In the genomic region with DNA sequence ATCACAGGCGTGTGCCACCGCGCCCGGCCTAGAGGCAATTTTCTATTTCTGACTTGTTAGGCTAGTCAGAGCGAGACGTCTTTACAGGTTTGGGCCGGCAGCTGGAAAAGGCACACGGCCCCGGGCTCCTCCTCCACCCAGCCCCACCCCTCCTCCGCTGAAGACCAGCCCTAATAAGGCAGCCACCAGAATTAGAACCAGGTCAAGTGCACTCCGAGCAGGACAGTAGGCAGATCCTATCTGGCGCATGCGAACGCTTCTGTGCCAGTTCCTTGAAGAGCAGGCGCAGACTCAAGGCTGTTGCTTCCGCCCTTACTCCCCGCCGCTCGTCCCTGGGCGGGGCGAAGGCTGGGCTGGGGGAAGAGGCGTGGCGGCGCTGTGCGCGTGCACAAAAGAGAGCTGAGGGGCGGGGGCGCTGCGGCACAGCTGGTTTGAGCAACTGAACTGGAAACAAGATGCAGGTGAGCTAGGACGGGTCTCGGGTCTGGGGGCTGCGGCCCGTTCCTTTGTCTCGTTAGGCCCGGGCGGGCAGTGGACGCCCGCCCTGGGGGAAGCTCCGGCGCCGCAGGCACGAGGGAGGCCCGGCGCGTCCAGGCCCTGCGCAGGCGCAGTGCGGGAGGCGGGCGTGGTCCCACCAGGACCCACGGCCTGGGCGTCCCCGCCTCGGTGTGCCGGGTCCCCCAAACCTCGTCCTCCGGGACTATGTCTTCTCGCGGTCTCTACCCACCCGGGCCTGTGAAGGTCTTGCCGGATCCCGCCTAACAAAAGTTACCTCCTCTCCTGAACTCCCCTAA, we compare ENCODE assay signal across 8 cellular contexts. TPM values are rescaled to one million over a fixed set of nuclear protein-coding genes. Genes with fewer than 3 reads are reported as not detected.
DNase-seq lines count a peak whose midpoint lies in the region; ATAC-seq, FAIRE-seq and TF ChIP-seq lines count a peak whose summit lies in the region.

TSS of gene PDCL3 (plus strand) at position 381 of the 794 bp plus-strand sequence. CDS start at position 456, 75 bp downstream.

- H3K4me1 ChIP-seq in trophoblast cell (ENCODE audit: control insufficient read depth in 1 of 2, insufficient read depth in 2 of 2, low read length in 2 of 2) (peaks cover 3 to 8% of the 10 kb centered on the region in 2 experiments), transverse colon (peaks cover 0 to 16% (median 11%) of the 10 kb centered on the region in 4 donors)

- H2BK120ac ChIP-seq in trophoblast cell (ENCODE audit: insufficient read depth, low read length, poor library complexity), result peak within 1 kb of the TSS; percentile 88

- TF ChIP-seq EP300 in transverse colon (IDR thresholded peaks at IDR 0.05; ENCODE audit: low read depth), result no peak

- WGBS in adipose tissue, 3 donors, result 0 to 1% (median 0%) methylated on average over 57 to 62 of the region's 62 CpGs
- no CpG with 5 or more reads among the region's 62 CpGs for WGBS in trophoblast cell (ENCODE audit: extremely low coverage, insufficient coverage, insufficient read length)
- WGBS in transverse colon (ENCODE audit: low coverage in 1 of 2), 2 donors, result 1 to 7% methylated on average over 5 to 45 of the region's 62 CpGs

- H3K9me3 ChIP-seq in trophoblast cell (ENCODE audit: insufficient read depth, low read depth, low read length), result no peaks in the 10 kb centered on the region
- no peaks in the 10 kb centered on the region for H3K9me3 ChIP-seq in transverse colon

- peak within 1 kb of the TSS; percentile 82 for H2AK5ac ChIP-seq in trophoblast cell (ENCODE audit: low read length)

- H3K4me1 Mint-ChIP-seq in T-cell, result peaks cover 47 to 59% (median 54%) of the 10 kb centered on the region in 3 donors

- TF ChIP-seq CTCF in transverse colon (IDR thresholded peaks at IDR 0.05), result peak in 1 of 5 experiments; percentile 25

- H4K8ac ChIP-seq in trophoblast cell (ENCODE audit: low read depth, low read length), result peak within 1 kb of the TSS; percentile 88

- intact Hi-C loops in cardiac septum (cut with DNase I), result loop anchor here (5.0 kb wide), 2 partner anchors 146 to 241 kb away; partner anchors contain the start of genes CHST10 and LONRF2
- intact Hi-C loops in transverse colon (cut with DNase I; ENCODE audit: low total_unique reads), result loop anchor here (5.0 kb wide), 1 partner anchor 146 kb away; the partner anchor contains the start of gene CHST10

- H4K12ac ChIP-seq in trophoblast cell (ENCODE audit: low read depth, low read length), result peak within 1 kb of the TSS; percentile 98

- H3K79me1 ChIP-seq in trophoblast cell (ENCODE audit: low read length), result peaks cover 6% of the 10 kb centered on the region

- FAIRE-seq in GM12891 (lab: Jason Lieb, UNC), result peak; percentile 96

- peak within 1 kb of the TSS; percentile 91 for H3K4ac ChIP-seq in trophoblast cell (ENCODE audit: low read depth, low read length)

- POLR2A ChIA-PET in T-cell (lab: Charles Lee), result interaction anchor here (0.6 to 2.0 kb wide), 9 partner anchors 18 to 1145 kb away, joined by 3 to 16 read pairs (median 4); partner anchors contain the start of gene RPL31 (in 1 of the 2)

- in situ Hi-C loops in transverse colon (cut with MboI; ENCODE audit: low pct_ligation_motif_present in 1 of 4, low pct_unique_long_range_greater_than_20kb in 1 of 4, low sequenced_read_pairs in 3 of 4), result no loop called here

- peak within 1 kb of the TSS; percentile 93 for H4K91ac ChIP-seq in trophoblast cell (ENCODE audit: low read depth, low read length)

- peak within 1 kb of the TSS; percentile 92 for H3K4me3 Mint-ChIP-seq in T-cell

- H3K14ac ChIP-seq in trophoblast cell (ENCODE audit: low read length), result peak within 1 kb of the TSS; percentile 97

- no peak within 1 kb of the TSS for H3K23ac ChIP-seq in trophoblast cell (ENCODE audit: low read length)

- peak within 1 kb of the TSS; percentile 83 for H2BK5ac ChIP-seq in trophoblast cell (ENCODE audit: low read depth, low read length, poor library complexity)

- no peak within 1 kb of the TSS for H3K27ac ChIP-seq in adipose tissue (ENCODE audit: low read depth, low read length)
- peak within 1 kb of the TSS; percentile 91 for H3K27ac ChIP-seq in trophoblast cell (ENCODE audit: low read depth, low read length)
- peak within 1 kb of the TSS; percentile 94 to 96 (median 95) for H3K27ac ChIP-seq in transverse colon

- H3K9ac ChIP-seq in trophoblast cell (ENCODE audit: low read length), result peak within 1 kb of the TSS; percentile 97

- peaks cover 13% of the 10 kb centered on the region for H3K36me3 Mint-ChIP-seq in T-cell

- TF ChIP-seq POLR2A in GM12891 (IDR thresholded peaks at IDR 0.05; ENCODE audit: low read depth, low read length) (peak; percentile 72), transverse colon (IDR thresholded peaks at IDR 0.05) (peak; percentile 70)

- peak within 1 kb of the TSS; percentile 83 for H2AFZ ChIP-seq in trophoblast cell (ENCODE audit: insufficient read depth, low read length, poor library complexity)

- H3K18ac ChIP-seq in trophoblast cell (ENCODE audit: low read length), result peak within 1 kb of the TSS; percentile 92

- ATAC-seq in HG02840 (IDR thresholded peaks at IDR 0.05; ENCODE audit: low FRiP score, unreplicated experiment) (peak; percentile 97), T-cell (replicated peaks in 1 of 4) (peak; percentile 90 to 92 (median 91))

- no peaks in the 10 kb centered on the region for H3K27me3 ChIP-seq in trophoblast cell (ENCODE audit: insufficient read depth, low read length)
- H3K27me3 ChIP-seq in transverse colon, result no peaks in the 10 kb centered on the region

- H3K27ac Mint-ChIP-seq in T-cell, result peak within 1 kb of the TSS; percentile 98 to 99

- peak; percentile 94 for DNase-seq in GM12891 (ENCODE audit: insufficient read length, low spot score)
- peak; percentile 79 for DNase-seq in NCI-H1436 treated with DMSO at 0.1 percent for 48 hours (lab: John Stamatoyannopoulos, UW)
- DNase-seq in T-cell, result peak; percentile 90 to 96 (median 93)
- DNase-seq in cardiac septum (ENCODE audit: low spot score), result peak; percentile 98
- DNase-seq in trophoblast cell, result peak; percentile 99
- DNase-seq in transverse colon, result peak; percentile 96

- H2BK12ac ChIP-seq in trophoblast cell (ENCODE audit: low read length), result no peak within 1 kb of the TSS

- peak within 1 kb of the TSS; percentile 79 for H3K4me3 ChIP-seq in trophoblast cell (ENCODE audit: low read depth, low read length)
- peak within 1 kb of the TSS; percentile 63 to 73 (median 66) for H3K4me3 ChIP-seq in transverse colon

- H3K9me3 Mint-ChIP-seq in T-cell, result no peaks in the 10 kb centered on the region

- peak within 1 kb of the TSS; percentile 51 for H3K4me2 ChIP-seq in trophoblast cell (ENCODE audit: low read length)

- H3K36me3 ChIP-seq in trophoblast cell (ENCODE audit: control insufficient read depth in 1 of 2, insufficient read depth in 2 of 2, low read length in 2 of 2), result peaks cover 6 to 9% of the 10 kb centered on the region in 2 experiments
- H3K36me3 ChIP-seq in transverse colon, result peaks cover 0 to 8% (median 0%) of the 10 kb centered on the region in 4 donors

- H3K27me3 Mint-ChIP-seq in T-cell, result no peaks in the 10 kb centered on the region

- CTCF ChIA-PET in T-cell (lab: Charles Lee), result interaction anchor here (0.6 to 2.1 kb wide), 9 partner anchors 18 to 450 kb away, joined by 3 to 13 read pairs (median 4); partner anchors contain the start of gene RPL31 (in 1 of the 2)

- H3K79me2 ChIP-seq in trophoblast cell (ENCODE audit: control insufficient read depth, insufficient read depth, low read length, poor library complexity), result peaks cover 4% of the 10 kb centered on the region

TF ChIP-seq in GM12891, 5 proteins besides CTCF, POLR2A, EP300 and RAD21:
- TF ChIP-seq POLR2AphosphoS5 (IDR thresholded peaks at IDR 0.05; ENCODE audit: low read depth, low read length) (no peak; the same call in 1 of the 2 replicates), SPI1 (IDR thresholded peaks at IDR 0.05; ENCODE audit: low read depth, low read length) (0 out of 2 replicates have a peak, but pooled peaks have one; percentile 8), TAF1 (IDR thresholded peaks at IDR 0.05; ENCODE audit: low read depth, low read length) (peak; percentile 68), PAX5 (IDR thresholded peaks at IDR 0.05; ENCODE audit: insufficient read depth, low read length, severe bottlenecking) (no peak), POU2F2 (IDR thresholded peaks at IDR 0.05; ENCODE audit: low read depth, low read length) (peak; percentile 44)

RNA-seq across cellular contexts. Expression of gene PDCL3, which starts in this region (rescaled TPM):
- 29.9 TPM for polyA plus RNA-seq in GM12891 (2012; ENCODE audit: low read depth, missing spikeins)
- total RNA-seq in T-cell (10 to 100 TPM; 17.2 to 21.9 (median 18.6) TPM), cardiac septum (26.7 TPM), transverse colon (10 to 100 TPM in 2 of 4 donors, 1 to 10 TPM in 1, not detected in 1; 2.2 to 17.3 (median 15.8) TPM)
- 10 to 100 TPM in 2 of 3 donors, 1 to 10 TPM in 1; 9.5 to 23.6 (median 17.9) TPM for polyA plus RNA-seq in adipose tissue
- polyA plus RNA-seq in trophoblast cell (2013), result 21.0 and 22.2 TPM in 2 replicates
